In genomic region chr16:58236831-58237230, GRCh38 we compare ENCODE assay signal across 1 cellular context.
A peak's percentile ranks its signal among the peaks of the same experiment; 100 is the strongest.
TF ChIP-seq lines count a peak whose summit lies in the region.

No MANE protein-coding gene starts in this region.

TF ChIP-seq in HepG2, 621 proteins besides CTCF, POLR2A, EP300 and RAD21:
- TF ChIP-seq, protein P1, sequence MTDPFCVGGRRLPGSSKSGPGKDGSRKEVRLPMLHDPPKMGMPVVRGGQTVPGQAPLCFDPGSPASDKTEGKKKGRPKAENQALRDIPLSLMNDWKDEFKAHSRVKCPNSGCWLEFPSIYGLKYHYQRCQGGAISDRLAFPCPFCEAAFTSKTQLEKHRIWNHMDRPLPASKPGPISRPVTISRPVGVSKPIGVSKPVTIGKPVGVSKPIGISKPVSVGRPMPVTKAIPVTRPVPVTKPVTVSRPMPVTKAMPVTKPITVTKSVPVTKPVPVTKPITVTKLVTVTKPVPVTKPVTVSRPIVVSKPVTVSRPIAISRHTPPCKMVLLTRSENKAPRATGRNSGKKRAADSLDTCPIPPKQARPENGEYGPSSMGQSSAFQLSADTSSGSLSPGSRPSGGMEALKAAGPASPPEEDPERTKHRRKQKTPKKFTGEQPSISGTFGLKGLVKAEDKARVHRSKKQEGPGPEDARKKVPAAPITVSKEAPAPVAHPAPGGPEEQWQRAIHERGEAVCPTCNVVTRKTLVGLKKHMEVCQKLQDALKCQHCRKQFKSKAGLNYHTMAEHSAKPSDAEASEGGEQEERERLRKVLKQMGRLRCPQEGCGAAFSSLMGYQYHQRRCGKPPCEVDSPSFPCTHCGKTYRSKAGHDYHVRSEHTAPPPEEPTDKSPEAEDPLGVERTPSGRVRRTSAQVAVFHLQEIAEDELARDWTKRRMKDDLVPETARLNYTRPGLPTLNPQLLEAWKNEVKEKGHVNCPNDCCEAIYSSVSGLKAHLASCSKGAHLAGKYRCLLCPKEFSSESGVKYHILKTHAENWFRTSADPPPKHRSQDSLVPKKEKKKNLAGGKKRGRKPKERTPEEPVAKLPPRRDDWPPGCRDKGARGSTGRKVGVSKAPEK (CRISPR knock-in tag; IDR thresholded peaks at IDR 0.05; ENCODE audit: borderline replicate concordance), result no peak
- no peak for TF ChIP-seq ZNF292 (CRISPR knock-in tag; IDR thresholded peaks at IDR 0.05; ENCODE audit: borderline replicate concordance, low read depth)
- no peak for TF ChIP-seq ZNF7 (CRISPR knock-in tag; IDR thresholded peaks at IDR 0.05)
- TF ChIP-seq EHMT2 (IDR thresholded peaks at IDR 0.05; ENCODE audit: borderline replicate concordance, low read depth, low read length), result no peak
- TF ChIP-seq PRDM4 (CRISPR knock-in tag; IDR thresholded peaks at IDR 0.05; ENCODE audit: borderline replicate concordance), result no peak
- TF ChIP-seq MAZ (IDR thresholded peaks at IDR 0.05; ENCODE audit: borderline replicate concordance, low read depth, low read length), result no peak
- TF ChIP-seq MAZ (CRISPR knock-in tag; IDR thresholded peaks at IDR 0.05; ENCODE audit: low read depth), result 0 out of 2 replicates have a peak, but pooled peaks have one; percentile 29
- no peak for TF ChIP-seq PHB2 (IDR thresholded peaks at IDR 0.05; ENCODE audit: partially characterized antibody)
- no peak for TF ChIP-seq ZBTB20 (CRISPR knock-in tag; IDR thresholded peaks at IDR 0.05; ENCODE audit: borderline replicate concordance, low read depth)
- TF ChIP-seq, protein P2, sequence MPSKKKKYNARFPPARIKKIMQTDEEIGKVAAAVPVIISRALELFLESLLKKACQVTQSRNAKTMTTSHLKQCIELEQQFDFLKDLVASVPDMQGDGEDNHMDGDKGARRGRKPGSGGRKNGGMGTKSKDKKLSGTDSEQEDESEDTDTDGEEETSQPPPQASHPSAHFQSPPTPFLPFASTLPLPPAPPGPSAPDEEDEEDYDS (CRISPR knock-in tag; IDR thresholded peaks at IDR 0.05), result no peak
TF ChIP-seq in HepG2: peak in this region for 1.
